In genomic region chr4:77990904-77991358, GRCh38 we compare ENCODE assay signal across 2 cellular contexts.
A peak's percentile ranks its signal among the peaks of the same experiment; 100 is the strongest.
TF ChIP-seq lines count a peak whose summit lies in the region.

No MANE protein-coding gene starts in this region.

TF ChIP-seq in SK-N-SH treated with all-trans-retinoic acid at 6 μM for 48 hours, 23 proteins besides CTCF, POLR2A, EP300 and RAD21 (continued from another document):
- TF ChIP-seq, protein P1, sequence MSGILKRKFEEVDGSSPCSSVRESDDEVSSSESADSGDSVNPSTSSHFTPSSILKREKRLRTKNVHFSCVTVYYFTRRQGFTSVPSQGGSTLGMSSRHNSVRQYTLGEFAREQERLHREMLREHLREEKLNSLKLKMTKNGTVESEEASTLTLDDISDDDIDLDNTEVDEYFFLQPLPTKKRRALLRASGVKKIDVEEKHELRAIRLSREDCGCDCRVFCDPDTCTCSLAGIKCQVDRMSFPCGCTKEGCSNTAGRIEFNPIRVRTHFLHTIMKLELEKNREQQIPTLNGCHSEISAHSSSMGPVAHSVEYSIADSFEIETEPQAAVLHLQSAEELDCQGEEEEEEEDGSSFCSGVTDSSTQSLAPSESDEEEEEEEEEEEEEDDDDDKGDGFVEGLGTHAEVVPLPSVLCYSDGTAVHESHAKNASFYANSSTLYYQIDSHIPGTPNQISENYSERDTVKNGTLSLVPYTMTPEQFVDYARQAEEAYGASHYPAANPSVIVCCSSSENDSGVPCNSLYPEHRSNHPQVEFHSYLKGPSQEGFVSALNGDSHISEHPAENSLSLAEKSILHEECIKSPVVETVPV (CRISPR knock-in tag; IDR thresholded peaks at IDR 0.05): peak; percentile 89
- TF ChIP-seq ZFP30 (CRISPR knock-in tag; IDR thresholded peaks at IDR 0.05): no peak
- TF ChIP-seq OSR1 (CRISPR knock-in tag; IDR thresholded peaks at IDR 0.05): no peak
- peak; percentile 71; the same call in 1 of the 2 replicates for TF ChIP-seq SNAI2 (CRISPR knock-in tag; IDR thresholded peaks at IDR 0.05)
- TF ChIP-seq ISL1 (CRISPR knock-in tag; IDR thresholded peaks at IDR 0.05): peak; percentile 96
- TF ChIP-seq TCF4 (CRISPR knock-in tag; IDR thresholded peaks at IDR 0.05; ENCODE audit: borderline replicate concordance): peak; percentile 95
- peak; percentile 54; the same call in 1 of the 2 replicates for TF ChIP-seq ESRRG (CRISPR knock-in tag; IDR thresholded peaks at IDR 0.05)
- no peak for TF ChIP-seq ZNF8 (CRISPR knock-in tag; IDR thresholded peaks at IDR 0.05)
- 0 out of 2 replicates have a peak, but pooled peaks have one; percentile 27 for TF ChIP-seq CREB5 (CRISPR knock-in tag; IDR thresholded peaks at IDR 0.05; ENCODE audit: low read depth)
- no peak for TF ChIP-seq PATZ1 (CRISPR knock-in tag; IDR thresholded peaks at IDR 0.05; ENCODE audit: borderline replicate concordance)
- peak; percentile 93 for TF ChIP-seq TSHZ2 (CRISPR knock-in tag; IDR thresholded peaks at IDR 0.05)
- no peak for TF ChIP-seq GLIS3 (CRISPR knock-in tag; IDR thresholded peaks at IDR 0.05)
- no peak for TF ChIP-seq BACH2 (CRISPR knock-in tag; IDR thresholded peaks at IDR 0.05; ENCODE audit: borderline replicate concordance)
- 0 out of 2 replicates have a peak, but pooled peaks have one; percentile 69 for TF ChIP-seq ZC3H10 (CRISPR knock-in tag; IDR thresholded peaks at IDR 0.05)
- no peak for TF ChIP-seq ZFP3 (CRISPR knock-in tag; IDR thresholded peaks at IDR 0.05)
- TF ChIP-seq ARNTL (CRISPR knock-in tag; IDR thresholded peaks at IDR 0.05; ENCODE audit: borderline replicate concordance, low read depth): no peak

TF ChIP-seq in HepG2, 621 proteins besides CTCF, POLR2A, EP300 and RAD21 (continued from another document):
- TF ChIP-seq, protein P2, sequence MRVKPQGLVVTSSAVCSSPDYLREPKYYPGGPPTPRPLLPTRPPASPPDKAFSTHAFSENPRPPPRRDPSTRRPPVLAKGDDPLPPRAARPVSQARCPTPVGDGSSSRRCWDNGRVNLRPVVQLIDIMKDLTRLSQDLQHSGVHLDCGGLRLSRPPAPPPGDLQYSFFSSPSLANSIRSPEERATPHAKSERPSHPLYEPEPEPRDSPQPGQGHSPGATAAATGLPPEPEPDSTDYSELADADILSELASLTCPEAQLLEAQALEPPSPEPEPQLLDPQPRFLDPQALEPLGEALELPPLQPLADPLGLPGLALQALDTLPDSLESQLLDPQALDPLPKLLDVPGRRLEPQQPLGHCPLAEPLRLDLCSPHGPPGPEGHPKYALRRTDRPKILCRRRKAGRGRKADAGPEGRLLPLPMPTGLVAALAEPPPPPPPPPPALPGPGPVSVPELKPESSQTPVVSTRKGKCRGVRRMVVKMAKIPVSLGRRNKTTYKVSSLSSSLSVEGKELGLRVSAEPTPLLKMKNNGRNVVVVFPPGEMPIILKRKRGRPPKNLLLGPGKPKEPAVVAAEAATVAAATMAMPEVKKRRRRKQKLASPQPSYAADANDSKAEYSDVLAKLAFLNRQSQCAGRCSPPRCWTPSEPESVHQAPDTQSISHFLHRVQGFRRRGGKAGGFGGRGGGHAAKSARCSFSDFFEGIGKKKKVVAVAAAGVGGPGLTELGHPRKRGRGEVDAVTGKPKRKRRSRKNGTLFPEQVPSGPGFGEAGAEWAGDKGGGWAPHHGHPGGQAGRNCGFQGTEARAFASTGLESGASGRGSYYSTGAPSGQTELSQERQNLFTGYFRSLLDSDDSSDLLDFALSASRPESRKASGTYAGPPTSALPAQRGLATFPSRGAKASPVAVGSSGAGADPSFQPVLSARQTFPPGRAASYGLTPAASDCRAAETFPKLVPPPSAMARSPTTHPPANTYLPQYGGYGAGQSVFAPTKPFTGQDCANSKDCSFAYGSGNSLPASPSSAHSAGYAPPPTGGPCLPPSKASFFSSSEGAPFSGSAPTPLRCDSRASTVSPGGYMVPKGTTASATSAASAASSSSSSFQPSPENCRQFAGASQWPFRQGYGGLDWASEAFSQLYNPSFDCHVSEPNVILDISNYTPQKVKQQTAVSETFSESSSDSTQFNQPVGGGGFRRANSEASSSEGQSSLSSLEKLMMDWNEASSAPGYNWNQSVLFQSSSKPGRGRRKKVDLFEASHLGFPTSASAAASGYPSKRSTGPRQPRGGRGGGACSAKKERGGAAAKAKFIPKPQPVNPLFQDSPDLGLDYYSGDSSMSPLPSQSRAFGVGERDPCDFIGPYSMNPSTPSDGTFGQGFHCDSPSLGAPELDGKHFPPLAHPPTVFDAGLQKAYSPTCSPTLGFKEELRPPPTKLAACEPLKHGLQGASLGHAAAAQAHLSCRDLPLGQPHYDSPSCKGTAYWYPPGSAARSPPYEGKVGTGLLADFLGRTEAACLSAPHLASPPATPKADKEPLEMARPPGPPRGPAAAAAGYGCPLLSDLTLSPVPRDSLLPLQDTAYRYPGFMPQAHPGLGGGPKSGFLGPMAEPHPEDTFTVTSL (CRISPR knock-in tag; IDR thresholded peaks at IDR 0.05; ENCODE audit: borderline replicate concordance): peak; percentile 55; the same call in 1 of the 2 replicates
- TF ChIP-seq FOXA3 (CRISPR knock-in tag; IDR thresholded peaks at IDR 0.05) (peak; percentile 70), ARID3A (IDR thresholded peaks at IDR 0.05; ENCODE audit: low read depth, low read length) (peak; percentile 41; the same call in 1 of the 2 replicates), SAP130 (CRISPR knock-in tag; IDR thresholded peaks at IDR 0.05; ENCODE audit: low read depth) (peak; percentile 64), CEBPG (CRISPR knock-in tag; IDR thresholded peaks at IDR 0.05) (peak; percentile 34; the same call in 1 of the 2 replicates), ELF1 (CRISPR knock-in tag; IDR thresholded peaks at IDR 0.05) (peak; percentile 36; the same call in 1 of the 2 replicates), ZNF577 (CRISPR knock-in tag; IDR thresholded peaks at IDR 0.05; ENCODE audit: borderline replicate concordance, low read depth) (no peak), SOX6 (IDR thresholded peaks at IDR 0.05) (no peak), SOX6 (CRISPR knock-in tag; IDR thresholded peaks at IDR 0.05) (peak; percentile 44; the same call in 1 of the 2 replicates), TCF7 (IDR thresholded peaks at IDR 0.05; ENCODE audit: low read depth) (peak; percentile 38; the same call in 1 of the 2 replicates), FOXP1 (IDR thresholded peaks at IDR 0.05) (no peak), FOXP1 (CRISPR knock-in tag; IDR thresholded peaks at IDR 0.05) (peak; percentile 58; the same call in 1 of the 2 replicates), POGZ (CRISPR knock-in tag; IDR thresholded peaks at IDR 0.05) (0 out of 2 replicates have a peak, but pooled peaks have one; percentile 44), HMG20A (CRISPR knock-in tag; IDR thresholded peaks at IDR 0.05; ENCODE audit: borderline replicate concordance) (peak; percentile 12; the same call in 1 of the 2 replicates), HOXA5 (CRISPR knock-in tag; IDR thresholded peaks at IDR 0.05) (0 out of 2 replicates have a peak, but pooled peaks have one; percentile 32), GATAD2A (CRISPR knock-in tag; IDR thresholded peaks at IDR 0.05) (peak; percentile 70), SALL1 (CRISPR knock-in tag; IDR thresholded peaks at IDR 0.05) (peak; percentile 22; the same call in 1 of the 2 replicates), ZNF576 (CRISPR knock-in tag; IDR thresholded peaks at IDR 0.05) (no peak), RARA (CRISPR knock-in tag; IDR thresholded peaks at IDR 0.05) (peak; percentile 51; the same call in 1 of the 2 replicates), NR2C2 (CRISPR knock-in tag; IDR thresholded peaks at IDR 0.05; ENCODE audit: borderline replicate concordance) (no peak), ELF3 (CRISPR knock-in tag; IDR thresholded peaks at IDR 0.05) (peak; percentile 82), ETV5 (CRISPR knock-in tag; IDR thresholded peaks at IDR 0.05; ENCODE audit: borderline replicate concordance) (peak; percentile 86; the same call in 1 of the 2 replicates), KAT2B (IDR thresholded peaks at IDR 0.05; ENCODE audit: borderline replicate concordance, low read depth, low read length) (peak; percentile 61; the same call in 1 of the 2 replicates), HOXD1 (CRISPR knock-in tag; IDR thresholded peaks at IDR 0.05) (0 out of 2 replicates have a peak, but pooled peaks have one; percentile 52), TFDP1 (CRISPR knock-in tag; IDR thresholded peaks at IDR 0.05; ENCODE audit: borderline replicate concordance) (no peak)
- TF ChIP-seq, protein P3, sequence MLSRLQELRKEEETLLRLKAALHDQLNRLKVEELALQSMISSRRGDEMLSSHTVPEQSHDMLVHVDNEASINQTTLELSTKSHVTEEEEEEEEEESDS (CRISPR knock-in tag; IDR thresholded peaks at IDR 0.05; ENCODE audit: borderline replicate concordance): no peak
- TF ChIP-seq, protein P4, sequence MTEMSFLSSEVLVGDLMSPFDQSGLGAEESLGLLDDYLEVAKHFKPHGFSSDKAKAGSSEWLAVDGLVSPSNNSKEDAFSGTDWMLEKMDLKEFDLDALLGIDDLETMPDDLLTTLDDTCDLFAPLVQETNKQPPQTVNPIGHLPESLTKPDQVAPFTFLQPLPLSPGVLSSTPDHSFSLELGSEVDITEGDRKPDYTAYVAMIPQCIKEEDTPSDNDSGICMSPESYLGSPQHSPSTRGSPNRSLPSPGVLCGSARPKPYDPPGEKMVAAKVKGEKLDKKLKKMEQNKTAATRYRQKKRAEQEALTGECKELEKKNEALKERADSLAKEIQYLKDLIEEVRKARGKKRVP (CRISPR knock-in tag; IDR thresholded peaks at IDR 0.05): peak in 1 of 2 experiments; percentile 89; a peak in 2 of 4 replicates
- TF ChIP-seq, protein P5, sequence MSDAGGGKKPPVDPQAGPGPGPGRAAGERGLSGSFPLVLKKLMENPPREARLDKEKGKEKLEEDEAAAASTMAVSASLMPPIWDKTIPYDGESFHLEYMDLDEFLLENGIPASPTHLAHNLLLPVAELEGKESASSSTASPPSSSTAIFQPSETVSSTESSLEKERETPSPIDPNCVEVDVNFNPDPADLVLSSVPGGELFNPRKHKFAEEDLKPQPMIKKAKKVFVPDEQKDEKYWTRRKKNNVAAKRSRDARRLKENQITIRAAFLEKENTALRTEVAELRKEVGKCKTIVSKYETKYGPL (CRISPR knock-in tag; IDR thresholded peaks at IDR 0.05): no peak
- TF ChIP-seq, protein P6, sequence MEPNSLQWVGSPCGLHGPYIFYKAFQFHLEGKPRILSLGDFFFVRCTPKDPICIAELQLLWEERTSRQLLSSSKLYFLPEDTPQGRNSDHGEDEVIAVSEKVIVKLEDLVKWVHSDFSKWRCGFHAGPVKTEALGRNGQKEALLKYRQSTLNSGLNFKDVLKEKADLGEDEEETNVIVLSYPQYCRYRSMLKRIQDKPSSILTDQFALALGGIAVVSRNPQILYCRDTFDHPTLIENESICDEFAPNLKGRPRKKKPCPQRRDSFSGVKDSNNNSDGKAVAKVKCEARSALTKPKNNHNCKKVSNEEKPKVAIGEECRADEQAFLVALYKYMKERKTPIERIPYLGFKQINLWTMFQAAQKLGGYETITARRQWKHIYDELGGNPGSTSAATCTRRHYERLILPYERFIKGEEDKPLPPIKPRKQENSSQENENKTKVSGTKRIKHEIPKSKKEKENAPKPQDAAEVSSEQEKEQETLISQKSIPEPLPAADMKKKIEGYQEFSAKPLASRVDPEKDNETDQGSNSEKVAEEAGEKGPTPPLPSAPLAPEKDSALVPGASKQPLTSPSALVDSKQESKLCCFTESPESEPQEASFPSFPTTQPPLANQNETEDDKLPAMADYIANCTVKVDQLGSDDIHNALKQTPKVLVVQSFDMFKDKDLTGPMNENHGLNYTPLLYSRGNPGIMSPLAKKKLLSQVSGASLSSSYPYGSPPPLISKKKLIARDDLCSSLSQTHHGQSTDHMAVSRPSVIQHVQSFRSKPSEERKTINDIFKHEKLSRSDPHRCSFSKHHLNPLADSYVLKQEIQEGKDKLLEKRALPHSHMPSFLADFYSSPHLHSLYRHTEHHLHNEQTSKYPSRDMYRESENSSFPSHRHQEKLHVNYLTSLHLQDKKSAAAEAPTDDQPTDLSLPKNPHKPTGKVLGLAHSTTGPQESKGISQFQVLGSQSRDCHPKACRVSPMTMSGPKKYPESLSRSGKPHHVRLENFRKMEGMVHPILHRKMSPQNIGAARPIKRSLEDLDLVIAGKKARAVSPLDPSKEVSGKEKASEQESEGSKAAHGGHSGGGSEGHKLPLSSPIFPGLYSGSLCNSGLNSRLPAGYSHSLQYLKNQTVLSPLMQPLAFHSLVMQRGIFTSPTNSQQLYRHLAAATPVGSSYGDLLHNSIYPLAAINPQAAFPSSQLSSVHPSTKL (CRISPR knock-in tag; IDR thresholded peaks at IDR 0.05): peak; percentile 63
